Comparison of ENCODE assay signal across 20 cellular contexts in genomic region chr6:163181666-163182180, GRCh38.
A peak's percentile ranks its signal among the peaks of the same experiment; 100 is the strongest.
DNase-seq lines count a peak whose midpoint lies in the region; ATAC-seq and TF ChIP-seq lines count a peak whose summit lies in the region.
"Had no signal": no experiment of that assay in that cellular context is flagged by ENCODE, and none has a peak within 500 bp of the region (broad histone marks: within the 10 kb centered on the region; RNA-seq: fewer than 3 reads in every experiment).

No MANE protein-coding gene starts in this region.

- H2BK15ac ChIP-seq in mesendoderm (replicated peaks; ENCODE audit: low read depth) = no peak overlapping the region

- H3K56ac ChIP-seq in mesendoderm (ENCODE audit: low read length) = no peak overlapping the region

- peaks cover 39% of the 10 kb centered on the region for H3K4me1 Mint-ChIP-seq in WTC11
- H3K4me1 Mint-ChIP-seq: naive B cell; stimulated activated memory B cell treated with anti-CD40 and anti-IgM and Interleukin-4, amounts not matched to agents 10 μg/mL and 1 μg/mL and 100 μg/mL, for 72 hours had no signal

- TF ChIP-seq POLR2A in esophagus muscularis mucosa (IDR thresholded peaks at IDR 0.05; ENCODE audit: low read depth) (no peak), testis (IDR thresholded peaks at IDR 0.05) (no peak)

- H3K9me3 ChIP-seq in esophagus muscularis mucosa = no peaks in the 10 kb centered on the region
- H3K9me3 ChIP-seq in testis = no peaks in the 10 kb centered on the region
- no peaks in the 10 kb centered on the region for H3K9me3 ChIP-seq in HAP-1
- H3K9me3 ChIP-seq: ovary, tibial artery had no signal

- no peak for DNase-seq in WTC11 (ENCODE audit: low spot score)
- DNase-seq in esophagus muscularis mucosa (ENCODE audit: extremely low spot score) = peak; percentile 19
- peak; percentile 28 for DNase-seq in mesendoderm
- no peak for DNase-seq in testis
- DNase-seq in DMS79 treated with DMSO at 0.1 percent for 48 hours (lab: John Stamatoyannopoulos, UW) = no peak
- no peak for DNase-seq in HAP-1 (ENCODE audit: low spot score in 2 of 2)
- DNase-seq: activated CD4-positive, CD25-positive, alpha-beta regulatory T cell treated with anti-CD3 and anti-CD28 coated beads, Interleukin-2, amount 50 U/mL, for 72 hours; activated naive CD4-positive, alpha-beta T cell treated with anti-CD3 and anti-CD28 coated beads, Interleukin-2, amount 50 U/mL, for 16 hours; activated T-cell treated with anti-CD3 and anti-CD28 coated beads, Interleukin-2, amount 50 U/mL, for 4 hours; AML-193; Kasumi-1; naive B cell; NCI-H1092 treated with DMSO at 0.1 percent for 48 hours; NCI-H2081 had no signal

- no peak overlapping the region for H3K4me3 Mint-ChIP-seq in WTC11
- H3K4me3 Mint-ChIP-seq: activated T-cell treated with anti-CD3 and anti-CD28 coated beads, Interleukin-2, amount 50 U/mL, for 4 hours; endodermal cell; stimulated activated memory B cell treated with anti-CD40 and anti-IgM and Interleukin-4, amounts not matched to agents 10 μg/mL and 1 μg/mL and 100 μg/mL, for 72 hours had no signal

- WGBS in esophagus muscularis mucosa = 92% methylated on average over 16 of the region's 16 CpGs
- WGBS in mesendoderm (ENCODE audit: extremely low coverage, insufficient coverage, low lambda C conversion rate) = no CpG with 5 or more reads among the region's 16 CpGs
- WGBS in testis, 2 donors = 45 to 50% methylated on average over 14 to 16 of the region's 16 CpGs

- no peak for TF ChIP-seq EP300 in esophagus muscularis mucosa (IDR thresholded peaks at IDR 0.05)

- no peaks in the 10 kb centered on the region for H3K9me3 Mint-ChIP-seq in WTC11
- H3K9me3 Mint-ChIP-seq: activated T-cell treated with anti-CD3 and anti-CD28 coated beads, Interleukin-2, amount 50 U/mL, for 4 hours; endodermal cell; naive B cell; stimulated activated memory B cell treated with anti-CD40 and anti-IgM and Interleukin-4, amounts not matched to agents 10 μg/mL and 1 μg/mL and 100 μg/mL, for 72 hours had no signal

- intact Hi-C loops in esophagus muscularis mucosa (cut with DNase I) = loop anchor here (5.0 to 10.0 kb wide), 4 partner anchors 236 to 1746 kb away; no protein-coding TSS in a partner anchor
- intact Hi-C loops in testis (cut with DNase I; ENCODE audit: low total_unique reads) = loop anchor here (10.0 kb wide), 1 partner anchor 773 kb away; no protein-coding TSS in a partner anchor

- ATAC-seq in WTC11 (0 out of 2 replicates have a peak, but pooled peaks have one; percentile 8), HG02970 (IDR thresholded peaks at IDR 0.05; ENCODE audit: low FRiP score, unreplicated experiment) (no peak)
- ATAC-seq: activated T-cell treated with anti-CD3 and anti-CD28 coated beads, Interleukin-2, amount 50 U/mL, for 4 hours; stimulated activated memory B cell treated with anti-CD40 and anti-IgM and Interleukin-4, amounts not matched to agents 10 μg/mL and 1 μg/mL and 100 μg/mL, for 72 hours had no signal

- H3K4me3 ChIP-seq in esophagus muscularis mucosa (no peak overlapping the region), mesendoderm (ENCODE audit: low read length) (no peak overlapping the region), testis (no peak overlapping the region), HAP-1 (no peak overlapping the region)
- H3K4me3 ChIP-seq: ovary, tibial artery had no signal

- no peak overlapping the region for H3K4me2 ChIP-seq in mesendoderm (ENCODE audit: low read length)

- no peak overlapping the region for H2AK5ac ChIP-seq in mesendoderm (ENCODE audit: low read length)

- no peak overlapping the region for H4K8ac ChIP-seq in mesendoderm (ENCODE audit: low read depth, low read length)

- POLR2A ChIA-PET in WTC11 (lab: Charles Lee) = no interaction called here

- no peaks in the 10 kb centered on the region for H3K79me2 ChIP-seq in mesendoderm (ENCODE audit: control insufficient read depth, insufficient read depth, low read length)

- no peaks in the 10 kb centered on the region for H3K27me3 ChIP-seq in esophagus muscularis mucosa
- no peaks in the 10 kb centered on the region for H3K27me3 ChIP-seq in mesendoderm (ENCODE audit: insufficient read depth, low read length, poor library complexity)
- H3K27me3 ChIP-seq in testis = no peaks in the 10 kb centered on the region
- H3K27me3 ChIP-seq in HAP-1 (ENCODE audit: low read depth) = no peaks in the 10 kb centered on the region
- H3K27me3 ChIP-seq: ovary had no signal

- no peaks in the 10 kb centered on the region for H3K27me3 Mint-ChIP-seq in WTC11 (ENCODE audit: low read depth)

- no peaks in the 10 kb centered on the region for H3K36me3 Mint-ChIP-seq in WTC11
- H3K36me3 Mint-ChIP-seq: naive B cell; stimulated activated memory B cell treated with anti-CD40 and anti-IgM and Interleukin-4, amounts not matched to agents 10 μg/mL and 1 μg/mL and 100 μg/mL, for 72 hours had no signal

- H3K9ac ChIP-seq in mesendoderm (ENCODE audit: low read length) = no peak overlapping the region

- no peak overlapping the region for H3K27ac Mint-ChIP-seq in WTC11
- H3K27ac Mint-ChIP-seq: endodermal cell; stimulated activated memory B cell treated with anti-CD40 and anti-IgM and Interleukin-4, amounts not matched to agents 10 μg/mL and 1 μg/mL and 100 μg/mL, for 72 hours had no signal

- CTCF ChIA-PET in WTC11 (lab: Charles Lee) = interaction anchor here (1.4 kb wide), 1 partner anchor 157 kb away, joined by 4 read pairs; no protein-coding TSS in a partner anchor

- H2BK5ac ChIP-seq in mesendoderm (ENCODE audit: low read length) = no peak overlapping the region

- H3K79me1 ChIP-seq in mesendoderm (ENCODE audit: low read length) = no peaks in the 10 kb centered on the region

- H4K5ac ChIP-seq in mesendoderm (ENCODE audit: low read length) = no peak overlapping the region

- in situ Hi-C loops in HAP-1 (cut with MboI; ENCODE audit: low sequenced_read_pairs) = no loop called here

- H3K18ac ChIP-seq in mesendoderm (ENCODE audit: low read length) = no peak overlapping the region

- TF ChIP-seq CTCF in WTC11 (IDR thresholded peaks at IDR 0.05) (no peak), esophagus muscularis mucosa (IDR thresholded peaks at IDR 0.05) (no peak), testis (IDR thresholded peaks at IDR 0.05) (no peak)

- H3K4ac ChIP-seq in mesendoderm (ENCODE audit: low read depth, low read length) = no peak overlapping the region

- H3K23ac ChIP-seq in mesendoderm (ENCODE audit: low read length) = no peak overlapping the region

- H3K36me3 ChIP-seq in esophagus muscularis mucosa (no peaks in the 10 kb centered on the region), mesendoderm (ENCODE audit: control insufficient read depth, insufficient read depth, low read length) (no peaks in the 10 kb centered on the region), testis (ENCODE audit: low read depth, missing control alignments) (no peaks in the 10 kb centered on the region), HAP-1 (replicated peaks) (no peaks in the 10 kb centered on the region)
- H3K36me3 ChIP-seq: ovary, tibial artery had no signal

- H3K27ac ChIP-seq in esophagus muscularis mucosa (replicated peaks in 1 of 4) = no peak overlapping the region
- no peak overlapping the region for H3K27ac ChIP-seq in mesendoderm (ENCODE audit: low read depth, low read length)
- peak overlapping the region; percentile 8 to 42 for H3K27ac ChIP-seq in testis
- H3K27ac ChIP-seq: ovary, RWPE1, tibial artery had no signal

- H3K4me1 ChIP-seq in esophagus muscularis mucosa (peaks cover 14 to 24% (median 18%) of the 10 kb centered on the region in 4 donors), mesendoderm (ENCODE audit: control insufficient read depth, low read depth, low read length) (no peaks in the 10 kb centered on the region), testis (peaks cover 17% of the 10 kb centered on the region), HAP-1 (peaks cover 7% of the 10 kb centered on the region; the same call in 1 of the 2 replicates)

- H2BK120ac ChIP-seq in mesendoderm (ENCODE audit: low read depth, low read length) = no peak overlapping the region

TF ChIP-seq in WTC11, 78 proteins besides CTCF, POLR2A, EP300 and RAD21:
- TF ChIP-seq SMAD3 (CRISPR knock-in tag; IDR thresholded peaks at IDR 0.05; ENCODE audit: borderline replicate concordance) (no peak), ZSCAN18 (CRISPR knock-in tag; IDR thresholded peaks at IDR 0.05) (no peak), ZNF219 (CRISPR knock-in tag; IDR thresholded peaks at IDR 0.05; ENCODE audit: borderline replicate concordance) (no peak), RELA (CRISPR knock-in tag; IDR thresholded peaks at IDR 0.05; ENCODE audit: borderline replicate concordance) (no peak), TEAD1 (CRISPR knock-in tag; IDR thresholded peaks at IDR 0.05) (no peak)

Comparison
In these comparisons a context has a peak if more than half of its experiments do, and no peak if none do; other contexts are left out.
1. DNase-seq: peak in esophagus muscularis mucosa (single experiment) and mesendoderm (single experiment); none in WTC11 (single experiment), testis (single experiment), DMS79 treated with DMSO at 0.1 percent for 48 hours (single experiment) and HAP-1 (0 of 2).
2. H3K27ac ChIP-seq: peak in testis (2 of 2); none in esophagus muscularis mucosa (0 of 4) and mesendoderm (single experiment).